7 cellular contexts compared by ENCODE assay signal in genomic region chr14:106618480-106618951, GRCh38.
A peak's percentile ranks its signal among the peaks of the same experiment; 100 is the strongest.
DNase-seq lines count a peak whose midpoint lies in the region; ATAC-seq and TF ChIP-seq lines count a peak whose summit lies in the region.
"Not testable (repeated sequence)": the region's sequence is repeated elsewhere in the genome, so short reads cannot be mapped to it uniquely, and the experiment has no call there.

No MANE protein-coding gene starts in this region.

- POLR2A ChIA-PET in SK-N-SH (lab: Yijun Ruan, JAX) = not testable (repeated sequence)

- DNase-seq in GM10266 (ENCODE audit: extremely low spot score) (peak; percentile 30), NAMALWA (ENCODE audit: low spot score) (peak; percentile 64), SK-N-SH (peak; percentile 32), cardiac fibroblast (ENCODE audit: low read depth in 2 of 2) (peak in 1 of 2 donors; percentile 9), left colon (peak; percentile 33 to 77)
- peak; percentile 70 to 96 (median 70) for DNase-seq in activated CD8-positive, alpha-beta memory T cell treated with anti-CD3 and anti-CD28 coated beads for 48 hours (ENCODE audit: low read depth in 2 of 3, low spot score in 2 of 3)
- DNase-seq in stimulated activated CD4-positive, alpha-beta T cell treated with anti-CD3 and anti-CD28 coated beads, Interleukin-2, amount 100 ng/mL, for 4 hours (ENCODE audit: low read depth) = peak; percentile 63

- peak; percentile 73 for TF ChIP-seq CTCF in GM10266 (IDR thresholded peaks at IDR 0.05; ENCODE audit: control insufficient read depth, insufficient read depth, low read depth, missing control alignments)
- TF ChIP-seq CTCF in SK-N-SH (IDR thresholded peaks at IDR 0.05) = peak; percentile 68
- peak; percentile 35 for TF ChIP-seq CTCF in cardiac fibroblast (IDR thresholded peaks at IDR 0.05; ENCODE audit: low read depth, low read length)

- H3K9me3 ChIP-seq in SK-N-SH = not testable (repeated sequence)

- not testable (repeated sequence) for H3K27ac ChIP-seq in SK-N-SH (ENCODE audit: low read depth in 2 of 2, low read length in 1 of 2)

- 13% methylated on average over 6 of the region's 8 CpGs for WGBS in SK-N-SH (ENCODE audit: low lambda C conversion rate)

- H3K4me1 ChIP-seq in SK-N-SH (ENCODE audit: control insufficient read depth in 1 of 2, insufficient read depth in 2 of 2, low read depth in 1 of 2, low read length in 1 of 2) = not testable (repeated sequence)

- H3K79me2 ChIP-seq in SK-N-SH (ENCODE audit: insufficient read depth) = not testable (repeated sequence)

- H3F3A ChIP-seq in SK-N-SH (replicated peaks; ENCODE audit: insufficient read depth) = not testable (repeated sequence)

- ATAC-seq in left colon = peak; percentile 6

- H3K4me2 ChIP-seq in SK-N-SH = not testable (repeated sequence)

- not testable (repeated sequence) for H4K20me1 ChIP-seq in SK-N-SH (ENCODE audit: insufficient read depth)

- intact Hi-C loops in left colon (cut with DNase I, micrococcal nuclease) = not testable (repeated sequence)

- H3K9me2 ChIP-seq in SK-N-SH = not testable (repeated sequence)

- peaks cover 20% of the 10 kb centered on the region; the same call in 1 of the 2 replicates for H3K27me3 ChIP-seq in SK-N-SH (ENCODE audit: insufficient read depth)

- not testable (repeated sequence) for TF ChIP-seq RAD21 in SK-N-SH (IDR thresholded peaks at IDR 0.05; ENCODE audit: low read length)

- not testable (repeated sequence) for H3K4me3 ChIP-seq in SK-N-SH (ENCODE audit: low read depth in 2 of 2, low read length in 1 of 2); cardiac fibroblast (replicated peaks in 1 of 2; ENCODE audit: low read depth in 2 of 2, low read length in 2 of 2)

- CTCF ChIA-PET in SK-N-SH (lab: Yijun Ruan, JAX) = interaction anchor here (0.5 to 1.7 kb wide), 12 partner anchors 8 to 131 kb away, joined by 3 to 8 read pairs (median 4); no protein-coding TSS in a partner anchor

- not testable (repeated sequence) for H3K36me3 ChIP-seq in SK-N-SH (replicated peaks in 1 of 2; ENCODE audit: control insufficient read depth in 1 of 2, insufficient read depth in 2 of 2, low read length in 1 of 2)

- not testable (repeated sequence) for TF ChIP-seq EP300 in SK-N-SH (IDR thresholded peaks at IDR 0.05; ENCODE audit: borderline replicate concordance in 1 of 2, low read depth in 1 of 2, low read length in 1 of 2)

- not testable (repeated sequence) for H2AFZ ChIP-seq in SK-N-SH (ENCODE audit: low read depth)

- H3K9ac ChIP-seq in SK-N-SH = not testable (repeated sequence)
